1 cellular context compared by ENCODE assay signal in the genomic region with DNA sequence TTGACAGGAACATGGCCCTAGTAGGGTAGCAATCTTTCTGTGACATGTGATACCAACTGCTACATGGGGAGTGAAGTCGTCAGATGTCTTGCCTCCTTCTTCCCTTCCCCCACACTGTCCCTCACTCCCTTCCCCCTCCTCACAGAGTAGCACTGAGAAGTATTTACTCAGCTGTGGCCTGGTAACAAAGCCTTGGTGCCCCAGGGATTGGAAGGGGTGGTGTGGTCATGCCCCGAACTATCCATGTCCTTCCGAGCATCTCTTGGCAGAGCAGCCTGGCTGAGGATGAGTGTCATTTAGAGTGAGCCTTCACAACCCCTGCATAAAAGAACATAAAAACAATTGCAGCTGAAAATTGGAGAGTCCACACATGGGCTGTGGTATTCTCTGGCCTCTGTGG.
A peak's percentile ranks its signal among the peaks of the same experiment; 100 is the strongest.
TF ChIP-seq lines count a peak whose summit lies in the region.

No MANE protein-coding gene starts in this region.

TF ChIP-seq in HepG2, 621 proteins besides CTCF, POLR2A, EP300 and RAD21:
- TF ChIP-seq, protein P1, sequence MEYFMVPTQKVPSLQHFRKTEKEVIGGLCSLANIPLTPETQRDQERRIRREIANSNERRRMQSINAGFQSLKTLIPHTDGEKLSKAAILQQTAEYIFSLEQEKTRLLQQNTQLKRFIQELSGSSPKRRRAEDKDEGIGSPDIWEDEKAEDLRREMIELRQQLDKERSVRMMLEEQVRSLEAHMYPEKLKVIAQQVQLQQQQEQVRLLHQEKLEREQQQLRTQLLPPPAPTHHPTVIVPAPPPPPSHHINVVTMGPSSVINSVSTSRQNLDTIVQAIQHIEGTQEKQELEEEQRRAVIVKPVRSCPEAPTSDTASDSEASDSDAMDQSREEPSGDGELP (IDR thresholded peaks at IDR 0.05; ENCODE audit: borderline replicate concordance, low read depth) = 0 out of 2 replicates have a peak, but pooled peaks have one; percentile 15
- no peak for TF ChIP-seq ELF4 (CRISPR knock-in tag; IDR thresholded peaks at IDR 0.05; ENCODE audit: borderline replicate concordance)
